Comparison of ENCODE assay signal across 8 cellular contexts in the genomic region with DNA sequence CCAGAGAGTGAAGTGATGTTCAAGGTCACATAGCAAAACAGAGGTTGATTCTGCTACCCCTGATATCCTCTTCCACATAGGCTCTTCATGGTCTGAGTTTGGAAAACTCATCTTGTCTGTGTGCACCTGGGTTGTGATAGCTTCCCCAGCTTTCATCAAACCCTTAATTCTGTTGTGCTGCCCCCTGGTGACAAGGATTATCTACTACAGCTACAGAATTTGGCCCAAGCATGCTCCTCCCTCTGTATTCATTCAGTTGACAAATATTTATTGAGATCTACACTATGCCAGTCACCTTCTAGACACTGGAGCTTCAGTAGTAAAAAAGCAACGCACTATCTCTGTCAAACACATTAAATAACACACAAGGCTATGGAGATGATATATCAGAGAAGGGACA. TPM values are rescaled to one million over a fixed set of nuclear protein-coding genes. Genes with fewer than 3 reads are reported as not detected.
DNase-seq lines count a peak whose midpoint lies in the region; ATAC-seq, FAIRE-seq and TF ChIP-seq lines count a peak whose summit lies in the region.

No MANE protein-coding gene starts in this region.

- peak overlapping the region; percentile 38 for H2AFZ ChIP-seq in parathyroid adenoma

- DNase-seq in HUDEP-2 (lab: John Stamatoyannopoulos, UW; ENCODE audit: unreplicated experiment in 76 of 76), result peak in 44 of 76 experiments; percentile 1 to 77 (median 29)
- DNase-seq in OCI-M2 (lab: John Stamatoyannopoulos, UW; ENCODE audit: unreplicated experiment), result peak; percentile 14
- peak; percentile 59 to 62 for DNase-seq in activated T-cell treated with anti-CD3 and anti-CD28 coated beads, Interleukin-2, amount 50 U/mL, for 48 hours
- peak; percentile 46 to 63 for DNase-seq in frontal cortex (ENCODE audit: low spot score in 2 of 2)
- no peak for DNase-seq in posterior vena cava (ENCODE audit: low spot score)

- FAIRE-seq in G401.6 (lab: Jason Lieb, UNC), result peak; percentile 27
- FAIRE-seq in frontal cortex (lab: Jason Lieb, UNC), result no peak

- H3K4me1 ChIP-seq in parathyroid adenoma, result no peaks in the 10 kb centered on the region

- H3K79me2 ChIP-seq in parathyroid adenoma, result no peaks in the 10 kb centered on the region

- no peak overlapping the region for H3K9ac ChIP-seq in parathyroid adenoma

- no peak overlapping the region for H3K4me3 ChIP-seq in parathyroid adenoma (ENCODE audit: low read depth, low read length)

- peak; percentile 76 for TF ChIP-seq CTCF in parathyroid adenoma (IDR thresholded peaks at IDR 0.05)

- no peak overlapping the region for H3K4me2 ChIP-seq in parathyroid adenoma (ENCODE audit: low read length)

- intact Hi-C loops in posterior vena cava (cut with DNase I), result loop anchor here (5.0 to 10.0 kb wide), 2 partner anchors 95 to 102 kb away; no protein-coding TSS in a partner anchor

- H3K27me3 ChIP-seq in parathyroid adenoma (ENCODE audit: control insufficient read depth, insufficient read depth, low read length), result no peaks in the 10 kb centered on the region

- no peaks in the 10 kb centered on the region for H3K9me3 ChIP-seq in parathyroid adenoma (ENCODE audit: control insufficient read depth, low read length)

- no peaks in the 10 kb centered on the region for H3K36me3 ChIP-seq in parathyroid adenoma (ENCODE audit: control insufficient read depth, insufficient read depth, low read length)

- no peak overlapping the region for H3K27ac ChIP-seq in parathyroid adenoma

- peak; percentile 87 for ATAC-seq in GM21447 (IDR thresholded peaks at IDR 0.05; ENCODE audit: unreplicated experiment)

RNA-seq across cellular contexts. Expression of a gene that starts 50.4 kb away (rescaled TPM):
- total RNA-seq in frontal cortex (13.0 TPM), posterior vena cava (1 to 10 TPM; 6.1 to 7.0 TPM)

RNA-seq across cellular contexts. Expression of a gene that starts 60.0 kb away (rescaled TPM):
- total RNA-seq in frontal cortex (1,193 TPM), posterior vena cava (not detected)

Comparison
In these comparisons a context has a peak if more than half of its experiments do, and no peak if none do; other contexts are left out.
1. RNA of a gene that starts 60.0 kb away (total RNA-seq): 1,193 TPM in frontal cortex (single experiment); not detected in posterior vena cava; every median in the first group is over 1,000 times any median in the second.